Comparison of ENCODE assay signal across 1 cellular context in the genomic region with DNA sequence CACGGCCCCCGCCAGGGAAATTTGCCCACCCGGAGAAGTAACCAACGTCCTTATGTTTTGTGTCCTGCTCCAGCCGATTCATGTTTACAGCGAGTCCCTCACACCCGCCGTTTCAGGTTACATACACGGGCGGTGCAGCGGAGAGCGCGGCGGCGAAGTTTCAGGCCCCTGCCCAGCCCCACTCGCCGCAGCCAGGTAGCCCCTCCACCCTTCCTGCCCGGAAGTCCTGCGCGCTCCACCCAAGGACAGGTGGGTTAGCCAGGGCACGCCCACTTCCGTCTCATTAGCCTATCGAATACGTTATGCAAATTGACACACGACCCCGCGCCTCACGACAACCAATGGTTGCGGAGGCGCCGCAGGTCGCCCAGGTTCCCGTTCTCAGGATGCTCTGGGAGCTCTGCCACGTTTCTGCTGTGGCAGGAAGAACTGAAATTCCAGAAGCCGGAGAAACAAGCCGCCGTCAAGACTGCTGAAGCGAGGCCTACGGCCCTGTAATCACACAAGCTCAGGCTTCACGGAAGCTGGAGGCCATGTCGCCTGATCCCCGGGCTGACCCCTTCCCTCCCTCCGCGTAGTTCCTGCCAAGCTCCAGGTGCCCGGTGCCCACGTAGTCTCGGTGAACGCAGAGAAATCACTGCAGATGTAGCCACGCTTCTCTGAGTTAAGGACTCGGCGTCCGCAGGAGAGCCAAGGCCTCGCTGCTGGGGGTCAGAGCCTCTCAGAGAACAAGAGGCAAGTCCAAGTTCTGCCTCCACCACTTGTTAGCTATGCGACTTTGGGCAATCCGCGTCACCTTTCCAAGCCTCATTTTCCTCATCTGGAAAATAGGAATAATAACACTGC.
A peak's percentile ranks its signal among the peaks of the same experiment; 100 is the strongest.
TF ChIP-seq lines count a peak whose summit lies in the region.

No MANE protein-coding gene starts in this region.

TF ChIP-seq in HEK293, 187 proteins besides CTCF, POLR2A, EP300 and RAD21 (continued from another document):
- TF ChIP-seq, protein P1, sequence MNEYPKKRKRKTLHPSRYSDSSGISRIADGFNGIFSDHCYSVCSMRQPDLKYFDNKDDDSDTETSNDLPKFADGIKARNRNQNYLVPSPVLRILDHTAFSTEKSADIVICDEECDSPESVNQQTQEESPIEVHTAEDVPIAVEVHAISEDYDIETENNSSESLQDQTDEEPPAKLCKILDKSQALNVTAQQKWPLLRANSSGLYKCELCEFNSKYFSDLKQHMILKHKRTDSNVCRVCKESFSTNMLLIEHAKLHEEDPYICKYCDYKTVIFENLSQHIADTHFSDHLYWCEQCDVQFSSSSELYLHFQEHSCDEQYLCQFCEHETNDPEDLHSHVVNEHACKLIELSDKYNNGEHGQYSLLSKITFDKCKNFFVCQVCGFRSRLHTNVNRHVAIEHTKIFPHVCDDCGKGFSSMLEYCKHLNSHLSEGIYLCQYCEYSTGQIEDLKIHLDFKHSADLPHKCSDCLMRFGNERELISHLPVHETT (tag by site-specific recombination; IDR thresholded peaks at IDR 0.05) = 0 out of 2 replicates have a peak, but pooled peaks have one; percentile 20
- 0 out of 2 replicates have a peak, but pooled peaks have one; percentile 8 for TF ChIP-seq ZNF501 (tag by site-specific recombination; IDR thresholded peaks at IDR 0.05)
- peak; percentile 97 for TF ChIP-seq GLIS1 (tag by site-specific recombination; IDR thresholded peaks at IDR 0.05)
- TF ChIP-seq, protein P2, sequence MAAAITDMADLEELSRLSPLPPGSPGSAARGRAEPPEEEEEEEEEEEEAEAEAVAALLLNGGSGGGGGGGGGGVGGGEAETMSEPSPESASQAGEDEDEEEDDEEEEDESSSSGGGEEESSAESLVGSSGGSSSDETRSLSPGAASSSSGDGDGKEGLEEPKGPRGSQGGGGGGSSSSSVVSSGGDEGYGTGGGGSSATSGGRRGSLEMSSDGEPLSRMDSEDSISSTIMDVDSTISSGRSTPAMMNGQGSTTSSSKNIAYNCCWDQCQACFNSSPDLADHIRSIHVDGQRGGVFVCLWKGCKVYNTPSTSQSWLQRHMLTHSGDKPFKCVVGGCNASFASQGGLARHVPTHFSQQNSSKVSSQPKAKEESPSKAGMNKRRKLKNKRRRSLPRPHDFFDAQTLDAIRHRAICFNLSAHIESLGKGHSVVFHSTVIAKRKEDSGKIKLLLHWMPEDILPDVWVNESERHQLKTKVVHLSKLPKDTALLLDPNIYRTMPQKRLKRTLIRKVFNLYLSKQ (tag by site-specific recombination; IDR thresholded peaks at IDR 0.05; ENCODE audit: borderline replicate concordance) = no peak
- peak; percentile 89 for TF ChIP-seq IKZF3 (tag by site-specific recombination; IDR thresholded peaks at IDR 0.05)
- 0 out of 2 replicates have a peak, but pooled peaks have one; percentile 11 for TF ChIP-seq ZNF394 (tag by site-specific recombination; IDR thresholded peaks at IDR 0.05; ENCODE audit: borderline replicate concordance)
- peak; percentile 85 for TF ChIP-seq KLF9 (tag by site-specific recombination; IDR thresholded peaks at IDR 0.05; ENCODE audit: low read depth)
- TF ChIP-seq ZNF24 (tag by site-specific recombination; IDR thresholded peaks at IDR 0.05) = 0 out of 2 replicates have a peak, but pooled peaks have one; percentile 17
- TF ChIP-seq OSR2 (tag by site-specific recombination; IDR thresholded peaks at IDR 0.05) = peak; percentile 51; the same call in 1 of the 2 replicates
- TF ChIP-seq, protein P3, sequence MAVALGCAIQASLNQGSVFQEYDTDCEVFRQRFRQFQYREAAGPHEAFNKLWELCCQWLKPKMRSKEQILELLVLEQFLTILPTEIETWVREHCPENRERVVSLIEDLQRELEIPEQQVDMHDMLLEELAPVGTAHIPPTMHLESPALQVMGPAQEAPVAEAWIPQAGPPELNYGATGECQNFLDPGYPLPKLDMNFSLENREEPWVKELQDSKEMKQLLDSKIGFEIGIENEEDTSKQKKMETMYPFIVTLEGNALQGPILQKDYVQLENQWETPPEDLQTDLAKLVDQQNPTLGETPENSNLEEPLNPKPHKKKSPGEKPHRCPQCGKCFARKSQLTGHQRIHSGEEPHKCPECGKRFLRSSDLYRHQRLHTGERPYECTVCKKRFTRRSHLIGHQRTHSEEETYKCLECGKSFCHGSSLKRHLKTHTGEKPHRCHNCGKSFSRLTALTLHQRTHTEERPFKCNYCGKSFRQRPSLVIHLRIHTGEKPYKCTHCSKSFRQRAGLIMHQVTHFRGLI (tag by site-specific recombination; IDR thresholded peaks at IDR 0.05) = 0 out of 2 replicates have a peak, but pooled peaks have one; percentile 44
- TF ChIP-seq, protein P4, sequence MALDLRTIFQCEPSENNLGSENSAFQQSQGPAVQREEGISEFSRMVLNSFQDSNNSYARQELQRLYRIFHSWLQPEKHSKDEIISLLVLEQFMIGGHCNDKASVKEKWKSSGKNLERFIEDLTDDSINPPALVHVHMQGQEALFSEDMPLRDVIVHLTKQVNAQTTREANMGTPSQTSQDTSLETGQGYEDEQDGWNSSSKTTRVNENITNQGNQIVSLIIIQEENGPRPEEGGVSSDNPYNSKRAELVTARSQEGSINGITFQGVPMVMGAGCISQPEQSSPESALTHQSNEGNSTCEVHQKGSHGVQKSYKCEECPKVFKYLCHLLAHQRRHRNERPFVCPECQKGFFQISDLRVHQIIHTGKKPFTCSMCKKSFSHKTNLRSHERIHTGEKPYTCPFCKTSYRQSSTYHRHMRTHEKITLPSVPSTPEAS (tag by site-specific recombination; IDR thresholded peaks at IDR 0.05) = 0 out of 2 replicates have a peak, but pooled peaks have one; percentile 10
- TF ChIP-seq, protein P5, sequence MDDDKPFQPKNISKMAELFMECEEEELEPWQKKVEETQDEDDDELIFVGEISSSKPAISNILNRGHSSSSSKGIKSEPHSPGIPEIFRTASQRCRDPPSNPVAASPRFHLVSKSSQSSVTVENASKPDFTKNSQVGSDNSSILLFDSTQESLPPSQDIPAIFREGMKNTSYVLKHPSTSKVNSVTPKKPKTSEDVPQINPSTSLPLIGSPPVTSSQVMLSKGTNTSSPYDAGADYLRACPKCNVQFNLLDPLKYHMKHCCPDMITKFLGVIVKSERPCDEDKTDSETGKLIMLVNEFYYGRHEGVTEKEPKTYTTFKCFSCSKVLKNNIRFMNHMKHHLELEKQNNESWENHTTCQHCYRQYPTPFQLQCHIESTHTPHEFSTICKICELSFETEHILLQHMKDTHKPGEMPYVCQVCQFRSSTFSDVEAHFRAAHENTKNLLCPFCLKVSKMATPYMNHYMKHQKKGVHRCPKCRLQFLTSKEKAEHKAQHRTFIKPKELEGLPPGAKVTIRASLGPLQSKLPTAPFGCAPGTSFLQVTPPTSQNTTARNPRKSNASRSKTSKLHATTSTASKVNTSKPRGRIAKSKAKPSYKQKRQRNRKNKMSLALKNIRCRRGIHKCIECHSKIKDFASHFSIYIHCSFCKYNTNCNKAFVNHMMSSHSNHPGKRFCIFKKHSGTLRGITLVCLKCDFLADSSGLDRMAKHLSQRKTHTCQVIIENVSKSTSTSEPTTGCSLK (tag by site-specific recombination; IDR thresholded peaks at IDR 0.05) = no peak
- TF ChIP-seq ZNF658 (tag by site-specific recombination; IDR thresholded peaks at IDR 0.05) = no peak
- TF ChIP-seq OVOL3 (tag by site-specific recombination; IDR thresholded peaks at IDR 0.05) = 0 out of 2 replicates have a peak, but pooled peaks have one; percentile 6
- TF ChIP-seq TCF7L2 (IDR thresholded peaks at IDR 0.05; ENCODE audit: borderline replicate concordance, low read depth, low read length) = no peak
- peak; percentile 35; the same call in 1 of the 2 replicates for TF ChIP-seq ZNF629 (tag by site-specific recombination; IDR thresholded peaks at IDR 0.05)
- peak; percentile 57 for TF ChIP-seq SCRT2 (tag by site-specific recombination; IDR thresholded peaks at IDR 0.05)
- TF ChIP-seq EGR2 (tag by site-specific recombination; IDR thresholded peaks at IDR 0.05; ENCODE audit: low read depth) = 0 out of 2 replicates have a peak, but pooled peaks have one; percentile 6
- TF ChIP-seq, protein P6, sequence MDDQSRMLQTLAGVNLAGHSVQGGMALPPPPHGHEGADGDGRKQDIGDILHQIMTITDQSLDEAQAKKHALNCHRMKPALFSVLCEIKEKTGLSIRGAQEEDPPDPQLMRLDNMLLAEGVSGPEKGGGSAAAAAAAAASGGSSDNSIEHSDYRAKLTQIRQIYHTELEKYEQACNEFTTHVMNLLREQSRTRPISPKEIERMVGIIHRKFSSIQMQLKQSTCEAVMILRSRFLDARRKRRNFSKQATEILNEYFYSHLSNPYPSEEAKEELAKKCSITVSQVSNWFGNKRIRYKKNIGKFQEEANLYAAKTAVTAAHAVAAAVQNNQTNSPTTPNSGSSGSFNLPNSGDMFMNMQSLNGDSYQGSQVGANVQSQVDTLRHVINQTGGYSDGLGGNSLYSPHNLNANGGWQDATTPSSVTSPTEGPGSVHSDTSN (CRISPR knock-in tag; IDR thresholded peaks at IDR 0.05) = 0 out of 2 replicates have a peak, but pooled peaks have one; percentile 56
- no peak for TF ChIP-seq REPIN1 (tag by site-specific recombination; IDR thresholded peaks at IDR 0.05; ENCODE audit: low read depth)
- TF ChIP-seq ZFHX2 (tag by site-specific recombination; conservative IDR thresholded peaks at IDR 0.05) = no peak
- TF ChIP-seq KLF10 (tag by site-specific recombination; IDR thresholded peaks at IDR 0.05) = peak; percentile 48; the same call in 1 of the 2 replicates
- TF ChIP-seq BCL11B (tag by site-specific recombination; IDR thresholded peaks at IDR 0.05; ENCODE audit: low read depth) = 0 out of 2 replicates have a peak, but pooled peaks have one; percentile 4
- no peak for TF ChIP-seq ZNF416 (tag by site-specific recombination; IDR thresholded peaks at IDR 0.05)
- peak; percentile 63; the same call in 1 of the 2 replicates for TF ChIP-seq ZBTB8A (tag by site-specific recombination; IDR thresholded peaks at IDR 0.05)
- peak; percentile 70; the same call in 1 of the 2 replicates for TF ChIP-seq ZSCAN30 (tag by site-specific recombination; IDR thresholded peaks at IDR 0.05)
